ENCODE assay signal across 8 cellular contexts in the genomic region with DNA sequence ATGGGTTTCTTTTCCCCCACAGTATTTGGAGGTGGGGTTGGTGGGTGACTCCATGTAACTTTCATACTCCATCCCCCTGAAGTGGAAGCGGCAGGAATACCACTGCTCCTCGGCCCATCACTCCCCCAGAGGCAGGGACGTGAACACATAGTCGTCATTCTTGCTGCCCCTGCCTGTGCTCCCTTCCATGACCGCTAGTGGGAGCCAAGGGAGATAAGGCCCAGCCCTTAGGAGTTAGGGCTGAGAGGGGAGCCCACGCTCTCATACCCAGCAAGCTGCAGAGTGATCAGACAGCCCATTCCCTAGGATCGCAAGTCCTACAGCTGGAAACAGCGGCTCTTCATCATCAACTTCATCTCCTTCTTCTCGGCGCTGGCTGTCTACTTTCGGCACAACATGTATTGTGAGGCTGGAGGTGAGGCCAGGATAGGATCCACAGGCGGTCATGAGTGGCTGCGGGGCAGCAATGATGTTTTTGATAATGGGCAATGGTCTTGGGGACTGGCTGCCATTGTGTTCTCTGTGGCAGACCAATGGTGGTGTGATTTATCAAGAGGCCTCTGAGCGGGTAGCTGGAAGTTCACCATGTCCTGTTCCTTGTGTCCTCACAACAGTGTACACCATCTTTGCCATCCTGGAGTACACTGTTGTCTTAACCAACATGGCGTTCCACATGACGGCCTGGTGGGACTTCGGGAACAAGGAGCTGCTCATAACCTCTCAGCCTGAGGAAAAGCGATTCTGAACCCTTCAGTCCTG. TPM values are rescaled to one million over a fixed set of nuclear protein-coding genes. Genes with fewer than 3 reads are reported as not detected.
DNase-seq lines count a peak whose midpoint lies in the region; ATAC-seq lines count a peak whose summit lies in the region.

No MANE protein-coding gene starts in this region.

- intact Hi-C loops in right cardiac atrium (cut with DNase I), result no loop called here

- 72% methylated on average over 18 of the region's 18 CpGs for WGBS in right cardiac atrium

- no peak overlapping the region for H3K27ac ChIP-seq in right cardiac atrium (ENCODE audit: low read length)

- peak; percentile 44 for DNase-seq in AG20443 (ENCODE audit: low spot score)
- peak; percentile 77 for DNase-seq in SIG-M5 treated with dmso at 0.1 percent for 504 hours (lab: John Stamatoyannopoulos, UW; ENCODE audit: unreplicated experiment)
- DNase-seq in activated naive CD4-positive, alpha-beta T cell (lab: John Stamatoyannopoulos, UW), result peak; percentile 27 to 69 (median 60)
- DNase-seq in right cardiac atrium, result peak; percentile 59 to 86 (median 82)
- peak; percentile 65 to 70 for DNase-seq in stimulated activated CD4-positive, alpha-beta T cell treated with anti-CD3 and anti-CD28 coated beads, Interleukin-15, amount 100 ng/mL, for 1 hour (ENCODE audit: low read depth in 1 of 2, low spot score in 1 of 2)

- no peaks in the 10 kb centered on the region for H3K9me3 ChIP-seq in right cardiac atrium (ENCODE audit: control insufficient read depth, low read length)

- no peaks in the 10 kb centered on the region for H3K4me1 ChIP-seq in right cardiac atrium (ENCODE audit: control insufficient read depth, insufficient read depth, low read length)

- peak; percentile 88 for ATAC-seq in GM18867 (IDR thresholded peaks at IDR 0.05; ENCODE audit: unreplicated experiment)
- peak; percentile 87 for ATAC-seq in HG03159 (IDR thresholded peaks at IDR 0.05; ENCODE audit: unreplicated experiment)
- peak; percentile 42 to 66 for ATAC-seq in right cardiac atrium
- ATAC-seq in HG02970 (IDR thresholded peaks at IDR 0.05; ENCODE audit: low FRiP score, unreplicated experiment), result no peak

- no peak overlapping the region for H3K4me3 ChIP-seq in right cardiac atrium (ENCODE audit: low read length)

- H3K27me3 ChIP-seq in right cardiac atrium (ENCODE audit: control insufficient read depth, insufficient read depth), result no peaks in the 10 kb centered on the region

RNA-seq across cellular contexts. Expression of a gene that starts 15.9 kb away (rescaled TPM):
- 10 to 100 TPM; 18.7 to 26.0 (median 25.6) TPM for total RNA-seq in right cardiac atrium
- polyA plus RNA-seq in right cardiac atrium, result 23.7 TPM

RNA-seq across cellular contexts. Expression of a gene that starts 16.5 kb away (rescaled TPM):
- 10 to 100 TPM; 12.4 to 19.5 (median 15.2) TPM for total RNA-seq in right cardiac atrium
- polyA plus RNA-seq in right cardiac atrium, result 13.9 TPM

RNA-seq across cellular contexts. Expression of a gene that starts 27.5 kb away (rescaled TPM):
- total RNA-seq in right cardiac atrium, result 10 to 100 TPM; 38.8 to 55.9 (median 43.4) TPM
- polyA plus RNA-seq in right cardiac atrium, result 22.9 TPM

RNA-seq across cellular contexts. Expression of a gene that starts 30.6 kb away (rescaled TPM):
- 10 to 100 TPM; 14.4 to 19.3 (median 16.6) TPM for total RNA-seq in right cardiac atrium
- polyA plus RNA-seq in right cardiac atrium, result 10.8 TPM
